Comparison of ENCODE assay signal across 9 cellular contexts in the genomic region with DNA sequence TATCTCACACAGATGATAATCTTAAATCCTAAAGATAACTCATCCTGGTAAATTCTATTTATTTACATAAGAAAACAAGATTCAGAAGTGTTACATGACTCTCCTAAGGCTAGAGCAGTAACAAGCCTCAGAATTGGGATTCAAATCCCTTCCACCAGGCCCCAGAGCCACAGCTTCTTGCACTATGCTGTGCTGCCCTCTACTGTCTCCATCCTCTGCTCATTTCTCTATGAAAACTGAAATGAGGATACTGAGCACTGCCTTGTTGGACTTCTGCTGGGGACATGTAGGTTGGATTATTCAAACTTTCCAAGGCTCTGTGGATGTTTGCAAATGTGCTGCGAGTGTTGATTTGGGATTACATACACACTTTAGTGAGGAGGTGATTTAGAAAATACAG. TPM values are rescaled to one million over a fixed set of nuclear protein-coding genes. Genes with fewer than 3 reads are reported as not detected.
DNase-seq lines count a peak whose midpoint lies in the region; ATAC-seq and TF ChIP-seq lines count a peak whose summit lies in the region.
"Had no signal": no experiment of that assay in that cellular context is flagged by ENCODE, and none has a peak within 500 bp of the region (broad histone marks: within the 10 kb centered on the region; RNA-seq: fewer than 3 reads in every experiment).

No MANE protein-coding gene starts in this region.

- CTCF ChIA-PET in Caco-2 (lab: Charles Lee), result no interaction called here

- no peak overlapping the region for H3K9ac ChIP-seq in KMS-11

- POLR2A ChIA-PET in Caco-2 (lab: Charles Lee), result no interaction called here

- H4K20me1 ChIP-seq in KMS-11 (ENCODE audit: insufficient read depth), result no peaks in the 10 kb centered on the region

- peak; percentile 42 for ATAC-seq in GM18873 (IDR thresholded peaks at IDR 0.05; ENCODE audit: low FRiP score, unreplicated experiment)
- ATAC-seq: naive thymus-derived CD4-positive, alpha-beta T cell had no signal

- no peaks in the 10 kb centered on the region for H3K27me3 ChIP-seq in Caco-2 (replicated peaks; ENCODE audit: control insufficient read depth, insufficient read depth, low read length)
- no peaks in the 10 kb centered on the region for H3K27me3 ChIP-seq in KMS-11 (ENCODE audit: insufficient read depth, low read depth)

- no peaks in the 10 kb centered on the region for H3K4me1 Mint-ChIP-seq in Caco-2 (ENCODE audit: low read depth, unreplicated experiment)
- H3K4me1 Mint-ChIP-seq: naive thymus-derived CD4-positive, alpha-beta T cell had no signal

- H3K79me2 ChIP-seq in KMS-11 (ENCODE audit: insufficient read depth, low read depth), result no peaks in the 10 kb centered on the region

- H3K27ac Mint-ChIP-seq in Caco-2 (ENCODE audit: unreplicated experiment), result no peak overlapping the region

- H3K36me3 Mint-ChIP-seq in Caco-2 (ENCODE audit: insufficient read depth, unreplicated experiment), result peaks cover 14% of the 10 kb centered on the region

- no peak overlapping the region for H3K27ac ChIP-seq in KMS-11

- H3K36me3 ChIP-seq in Caco-2 (ENCODE audit: control insufficient read depth, insufficient read depth, low read length) (no peaks in the 10 kb centered on the region), KMS-11 (ENCODE audit: insufficient read depth) (no peaks in the 10 kb centered on the region)

- DNase-seq in Caco-2 (peak; percentile 40 to 59), SHP77 (lab: John Stamatoyannopoulos, UW) (peak; percentile 35 to 38), fibroblast of gingiva (ENCODE audit: low read depth) (peak; percentile 45), renal cortical epithelial cell (ENCODE audit: low read depth) (peak; percentile 56)
- DNase-seq in stimulated activated CD8-positive, alpha-beta memory T cell treated with anti-CD3 and anti-CD28 coated beads, Interleukin-4, amount 100 ng/mL, for 48 hours, result no peak
- DNase-seq in effector CD8-positive, alpha-beta T cell (lab: John Stamatoyannopoulos, UW), result no peak

- H3K4me3 ChIP-seq in Caco-2 (ENCODE audit: low read depth, low read length), result no peak overlapping the region
- H3K4me3 ChIP-seq in KMS-11 (IDR thresholded peaks at IDR 0.05; ENCODE audit: insufficient read depth, low read depth, low read length), result no peak overlapping the region

- H3K9me3 Mint-ChIP-seq in Caco-2 (ENCODE audit: unreplicated experiment), result no peaks in the 10 kb centered on the region
- H3K9me3 Mint-ChIP-seq: naive thymus-derived CD4-positive, alpha-beta T cell had no signal

- H3K4me3 Mint-ChIP-seq in Caco-2 (ENCODE audit: unreplicated experiment), result no peak overlapping the region
- H3K4me3 Mint-ChIP-seq: naive thymus-derived CD4-positive, alpha-beta T cell had no signal

- TF ChIP-seq CTCF in Caco-2 (IDR thresholded peaks at IDR 0.05; ENCODE audit: insufficient read depth in 1 of 2, low read depth in 1 of 2, low read length in 1 of 2, severe bottlenecking in 1 of 2, unreplicated experiment in 1 of 2), result peak; percentile 61 to 72
- peak; percentile 48 for TF ChIP-seq CTCF in KMS-11 (conservative IDR thresholded peaks at IDR 0.05; ENCODE audit: low read depth, low read length)

- BruUV-seq in Caco-2 (replicated peaks; lab: Mats Ljungman, UMichigan), result no TSS peak

- H3K27me3 Mint-ChIP-seq in Caco-2 (ENCODE audit: insufficient read depth, unreplicated experiment), result no peaks in the 10 kb centered on the region
- H3K27me3 Mint-ChIP-seq: naive thymus-derived CD4-positive, alpha-beta T cell had no signal

- H3K4me1 ChIP-seq in Caco-2 (no peaks in the 10 kb centered on the region), KMS-11 (ENCODE audit: low read depth, poor library complexity, severe bottlenecking) (no peaks in the 10 kb centered on the region)

- intact Hi-C loops in Caco-2 (cut with micrococcal nuclease; ENCODE audit: unreplicated experiment), result loop anchor here (1.0 kb wide), 4 partner anchors 16 to 186 kb away; no protein-coding TSS in a partner anchor

- no peaks in the 10 kb centered on the region for H3K9me3 ChIP-seq in Caco-2

- no peak overlapping the region for H3K4me2 ChIP-seq in KMS-11

- H2AFZ ChIP-seq in KMS-11 (ENCODE audit: low read depth), result no peak overlapping the region

RNA-seq across cellular contexts. Expression of gene C12orf50, which starts 23.5 kb away (rescaled TPM):
- not detected in 2 replicates for total RNA-seq in Caco-2 (2022)
- total RNA-seq in renal cortical epithelial cell, result not detected in 2 replicates

Comparison
In these comparisons a context has a peak if more than half of its experiments do, and no peak if none do; other contexts are left out.
1. DNase-seq: peak in Caco-2 (2 of 2), SHP77 (2 of 2), fibroblast of gingiva (single experiment) and renal cortical epithelial cell (single experiment); none in stimulated activated CD8-positive, alpha-beta memory T cell treated with anti-CD3 and anti-CD28 coated beads, Interleukin-4, amount 100 ng/mL, for 48 hours (single experiment) and effector CD8-positive, alpha-beta T cell (single experiment).